In the genomic region with DNA sequence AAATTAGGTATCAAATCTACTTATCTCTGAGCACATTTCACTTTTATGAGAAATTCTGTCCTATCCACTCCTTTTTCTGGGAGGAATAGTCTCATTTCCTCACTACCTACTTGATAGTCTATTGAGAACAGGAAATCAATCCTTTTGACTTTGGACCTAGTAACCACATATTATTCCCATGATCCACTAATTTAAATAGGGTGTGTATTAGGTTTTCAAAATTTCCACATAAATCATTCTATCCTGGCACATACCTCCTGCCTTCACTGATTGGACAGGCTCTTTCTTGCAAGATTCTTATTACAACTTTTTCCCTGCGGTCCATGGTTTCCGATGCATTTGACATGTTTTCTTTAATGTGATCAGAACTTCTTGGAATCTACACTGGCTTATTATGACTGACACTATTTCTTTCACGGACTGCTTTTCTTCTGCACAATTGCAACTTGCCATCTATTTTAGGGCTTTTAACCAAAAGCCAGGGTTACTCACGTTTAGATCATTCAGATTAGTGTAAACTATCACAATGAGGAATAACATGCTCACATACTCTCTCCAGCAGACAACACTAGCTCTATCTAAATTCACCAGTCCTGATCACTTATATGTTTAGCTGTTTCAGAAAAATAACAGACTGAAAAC, we compare ENCODE assay signal across 33 cellular contexts.
A peak's percentile ranks its signal among the peaks of the same experiment; 100 is the strongest.
DNase-seq lines count a peak whose midpoint lies in the region; ATAC-seq and TF ChIP-seq lines count a peak whose summit lies in the region.
"Had no signal": no experiment of that assay in that cellular context is flagged by ENCODE, and none has a peak within 500 bp of the region (broad histone marks: within the 10 kb centered on the region; RNA-seq: fewer than 3 reads in every experiment).

No MANE protein-coding gene starts in this region.

- no peak overlapping the region for H2BK15ac ChIP-seq in IMR-90 (ENCODE audit: low read depth, low read length)

- no peaks in the 10 kb centered on the region for H3K79me1 ChIP-seq in IMR-90 (ENCODE audit: low read depth in 1 of 2, low read length in 2 of 2)

- in situ Hi-C loops in IMR-90 (cut with MboI; ENCODE audit: low sequenced_read_pairs) = no loop called here

- no peak overlapping the region for H3K27ac ChIP-seq in IMR-90 (ENCODE audit: insufficient read depth, low read length)
- H3K27ac ChIP-seq: HL-60, parathyroid adenoma, SJCRH30, skin epidermis had no signal

- WGBS in IMR-90 (ENCODE audit: extremely low coverage in 2 of 2, insufficient read length in 1 of 2), 2 experiments = 20% methylated on average over 2 of the region's 4 CpGs; no CpG with 5 or more reads in 1 of the 2 experiments

- H3K23ac ChIP-seq in IMR-90 (ENCODE audit: low read depth, low read length) = no peak overlapping the region

- H4K91ac ChIP-seq in IMR-90 (ENCODE audit: insufficient read depth, low read depth, low read length) = no peak overlapping the region

- dilution Hi-C loops in IMR-90 (cut with HindIII; ENCODE audit: low sequenced_read_pairs, unreplicated experiment) = no loop called here

- no peak for TF ChIP-seq RAD21 in IMR-90 (IDR thresholded peaks at IDR 0.05; ENCODE audit: low read length)

- H3K36me3 ChIP-seq in IMR-90 (ENCODE audit: control insufficient read depth, insufficient read depth, low read length) = no peaks in the 10 kb centered on the region
- H3K36me3 ChIP-seq: SJCRH30 had no signal

- no peak overlapping the region for H3K4me3 ChIP-seq in IMR-90 (ENCODE audit: insufficient read depth, low read depth, low read length)
- no peak overlapping the region for H3K4me3 ChIP-seq in epithelial cell of esophagus (ENCODE audit: low read length)
- H3K4me3 ChIP-seq: SJCRH30, skin epidermis had no signal

- intact Hi-C loops in IMR-90 (cut with micrococcal nuclease) = no loop called here

- no peak overlapping the region for H3K9ac ChIP-seq in IMR-90 (ENCODE audit: low read depth, low read length)
- H3K9ac ChIP-seq: parathyroid adenoma had no signal

- H3K27me3 ChIP-seq in IMR-90 (ENCODE audit: control insufficient read depth, insufficient read depth, low read length) = no peaks in the 10 kb centered on the region
- H3K27me3 ChIP-seq: SJCRH30 had no signal

- H3K4me3 Mint-ChIP-seq in naive thymus-derived CD8-positive, alpha-beta T cell = no peak overlapping the region
- H3K4me3 Mint-ChIP-seq: activated CD4-positive, alpha-beta T cell treated with anti-CD3 and anti-CD28 coated beads, Interleukin-2, amount 10 ng/mL, durations not matched to agents 7 days and 5 days; activated naive CD8-positive, alpha-beta T cell treated with anti-CD3 and anti-CD28 coated beads for 36 hours; CD14-positive monocyte; immature natural killer cell; neural crest cell; stimulated activated memory B cell treated with anti-CD40 and anti-IgM and Interleukin-4, amounts not matched to agents 10 μg/mL and 1 μg/mL and 100 μg/mL, for 72 hours; WTC11 had no signal

- no peak overlapping the region for H3K4ac ChIP-seq in IMR-90 (ENCODE audit: low read depth, low read length)

- no peaks in the 10 kb centered on the region for H3K36me3 Mint-ChIP-seq in naive thymus-derived CD8-positive, alpha-beta T cell
- H3K36me3 Mint-ChIP-seq: activated naive CD8-positive, alpha-beta T cell treated with anti-CD3 and anti-CD28 coated beads for 36 hours; CD14-positive monocyte; stimulated activated memory B cell treated with anti-CD40 and anti-IgM and Interleukin-4, amounts not matched to agents 10 μg/mL and 1 μg/mL and 100 μg/mL, for 72 hours; WTC11 had no signal

- DNase-seq in EH (ENCODE audit: low read depth) = peak; percentile 65
- peak; percentile 86 for DNase-seq in IMR-90
- DNase-seq in epithelial cell of esophagus (ENCODE audit: low read depth) = peak; percentile 17
- peak; percentile 47 for DNase-seq in iris pigment epithelial cell (ENCODE audit: low read depth)
- no peak for DNase-seq in naive thymus-derived CD8-positive, alpha-beta T cell
- no peak for DNase-seq in NCI-H82 (lab: John Stamatoyannopoulos, UW)
- DNase-seq in activated gamma-delta T cell (lab: John Stamatoyannopoulos, UW) = no peak
- no peak for DNase-seq in NCI-H1436 treated with DMSO at 0.1 percent for 48 hours (lab: John Stamatoyannopoulos, UW)
- DNase-seq: activated CD4-positive, alpha-beta T cell treated with anti-CD3 and anti-CD28 coated beads, Interleukin-2, amount 10 ng/mL, durations not matched to agents 7 days and 5 days; activated effector memory CD4-positive, alpha-beta T cell treated with Interleukin-2 at 50 U/mL for 16 hours; activated naive CD8-positive, alpha-beta T cell treated with anti-CD3 and anti-CD28 coated beads for 36 hours; activated T-cell treated with anti-CD3 and anti-CD28 coated beads, Interleukin-2, amount 50 U/mL, for 1 hour; anterior cingulate cortex; Caco-2; cortex of kidney; DMS53; GDM1; hypothalamus; immature natural killer cell; mesendoderm; NCI-H1436; NCI-H748 treated with DMSO at 0.1 percent for 48 hours; SJCRH30; substantia nigra; trophoblast cell had no signal

- H3K4me1 ChIP-seq in IMR-90 (ENCODE audit: control insufficient read depth, insufficient read depth, low read length) = no peaks in the 10 kb centered on the region; the same call in 1 of the 2 replicates
- H3K4me1 ChIP-seq: Caco-2, parathyroid adenoma, SJCRH30 had no signal

- H3K56ac ChIP-seq in IMR-90 (ENCODE audit: extremely low read depth, insufficient read depth, low read length) = no peak overlapping the region

- TF ChIP-seq CTCF in IMR-90 (conservative IDR thresholded peaks at IDR 0.05; ENCODE audit: low read depth, low read length) (no peak), epithelial cell of esophagus (IDR thresholded peaks at IDR 0.05; ENCODE audit: insufficient read depth, low read depth, low read length, missing control alignments) (no peak)

- H2AK5ac ChIP-seq in IMR-90 (ENCODE audit: low read depth, low read length) = no peak overlapping the region

- no peaks in the 10 kb centered on the region for H3K4me1 Mint-ChIP-seq in naive thymus-derived CD8-positive, alpha-beta T cell
- H3K4me1 Mint-ChIP-seq: activated CD4-positive, alpha-beta T cell treated with anti-CD3 and anti-CD28 coated beads, Interleukin-2, amount 10 ng/mL, durations not matched to agents 7 days and 5 days; activated naive CD8-positive, alpha-beta T cell treated with anti-CD3 and anti-CD28 coated beads for 36 hours; CD14-positive monocyte; immature natural killer cell; neural crest cell; stimulated activated memory B cell treated with anti-CD40 and anti-IgM and Interleukin-4, amounts not matched to agents 10 μg/mL and 1 μg/mL and 100 μg/mL, for 72 hours had no signal

- peak overlapping the region; percentile 70; the same call in 1 of the 2 replicates for H3K4me2 ChIP-seq in IMR-90 (ENCODE audit: low read depth, low read length)

- no peak overlapping the region for H3K27ac Mint-ChIP-seq in naive thymus-derived CD8-positive, alpha-beta T cell
- H3K27ac Mint-ChIP-seq: activated CD4-positive, alpha-beta T cell treated with anti-CD3 and anti-CD28 coated beads, Interleukin-2, amount 10 ng/mL, durations not matched to agents 7 days and 5 days; activated naive CD8-positive, alpha-beta T cell treated with anti-CD3 and anti-CD28 coated beads for 36 hours; CD14-positive monocyte; immature natural killer cell; stimulated activated memory B cell treated with anti-CD40 and anti-IgM and Interleukin-4, amounts not matched to agents 10 μg/mL and 1 μg/mL and 100 μg/mL, for 72 hours; WTC11 had no signal

- no peak overlapping the region for H2AK9ac ChIP-seq in IMR-90 (replicated peaks; ENCODE audit: low read depth, low read length, poor library complexity)

- H2AFZ ChIP-seq in IMR-90 (replicated peaks; ENCODE audit: low read length, poor library complexity) = no peak overlapping the region
- H2AFZ ChIP-seq: parathyroid adenoma had no signal

- CTCF ChIA-PET in IMR-90 (lab: Yijun Ruan, JAX) = no interaction called here

- peaks cover 3% of the 10 kb centered on the region; the same call in 1 of the 2 replicates for H3K9me1 ChIP-seq in IMR-90 (ENCODE audit: insufficient read depth, low read length)

- POLR2A ChIA-PET in IMR-90 (lab: Charles Lee; ENCODE audit: unreplicated experiment) = no interaction called here
- POLR2A ChIA-PET in naive thymus-derived CD8-positive, alpha-beta T cell (lab: Charles Lee) = no interaction called here

- no peak overlapping the region for H4K8ac ChIP-seq in IMR-90 (ENCODE audit: low read depth in 2 of 2, low read length in 2 of 2)

- peak overlapping the region; percentile 48; the same call in 1 of the 2 replicates for H2BK120ac ChIP-seq in IMR-90 (ENCODE audit: low read depth, low read length)

- H2BK20ac ChIP-seq in IMR-90 (ENCODE audit: low read depth, low read length) = no peak overlapping the region

- no TSS peak for BruUV-seq in IMR-90 (replicated peaks; lab: Mats Ljungman, UMichigan)

- TF ChIP-seq POLR2A in IMR-90 (IDR thresholded peaks at IDR 0.05; ENCODE audit: low read depth, low read length) = no peak

- no peak overlapping the region for H3K18ac ChIP-seq in IMR-90 (ENCODE audit: low read depth, low read length)

- peaks cover 0 to 9% (median 3%) of the 10 kb centered on the region in 9 donors for H3K9me3 Mint-ChIP-seq in naive thymus-derived CD8-positive, alpha-beta T cell
- H3K9me3 Mint-ChIP-seq: activated naive CD8-positive, alpha-beta T cell treated with anti-CD3 and anti-CD28 coated beads for 36 hours; CD14-positive monocyte; neural crest cell; WTC11 had no signal

- H4K5ac ChIP-seq in IMR-90 (ENCODE audit: low read depth, low read length) = no peak overlapping the region

- H4K20me1 ChIP-seq in IMR-90 (ENCODE audit: insufficient read depth, low read length) = no peaks in the 10 kb centered on the region

- H3K27me3 Mint-ChIP-seq in naive thymus-derived CD8-positive, alpha-beta T cell = no peaks in the 10 kb centered on the region
- H3K27me3 Mint-ChIP-seq: activated CD4-positive, alpha-beta T cell treated with anti-CD3 and anti-CD28 coated beads, Interleukin-2, amount 10 ng/mL, durations not matched to agents 7 days and 5 days; activated naive CD8-positive, alpha-beta T cell treated with anti-CD3 and anti-CD28 coated beads for 36 hours; stimulated activated memory B cell treated with anti-CD40 and anti-IgM and Interleukin-4, amounts not matched to agents 10 μg/mL and 1 μg/mL and 100 μg/mL, for 72 hours had no signal

- no peaks in the 10 kb centered on the region for H3K9me3 ChIP-seq in IMR-90 (ENCODE audit: control insufficient read depth, insufficient read depth, low read length)
- H3K9me3 ChIP-seq: Caco-2, SJCRH30 had no signal

- no peak overlapping the region for H3K14ac ChIP-seq in IMR-90 (replicated peaks; ENCODE audit: low read depth, low read length)

- peak; percentile 97 for ATAC-seq in IMR-90 (ENCODE audit: low read depth)
- ATAC-seq in naive thymus-derived CD8-positive, alpha-beta T cell = no peak
- ATAC-seq: left lobe of liver; stimulated activated memory B cell treated with anti-CD40 and anti-IgM and Interleukin-4, amounts not matched to agents 10 μg/mL and 1 μg/mL and 100 μg/mL, for 72 hours; WTC11 had no signal

- H2BK5ac ChIP-seq in IMR-90 (ENCODE audit: low read depth, low read length, poor library complexity, severe bottlenecking) = peak overlapping the region; percentile 10

Comparison
In these comparisons a context has a peak if more than half of its experiments do, and no peak if none do; other contexts are left out.
1. DNase-seq: peak in EH (single experiment), IMR-90 (single experiment), epithelial cell of esophagus (single experiment) and iris pigment epithelial cell (single experiment); none in naive thymus-derived CD8-positive, alpha-beta T cell (0 of 10), NCI-H82 (single experiment), activated gamma-delta T cell (single experiment) and NCI-H1436 treated with DMSO at 0.1 percent for 48 hours (single experiment).